Comparison of ENCODE assay signal across 8 cellular contexts in the genomic region with DNA sequence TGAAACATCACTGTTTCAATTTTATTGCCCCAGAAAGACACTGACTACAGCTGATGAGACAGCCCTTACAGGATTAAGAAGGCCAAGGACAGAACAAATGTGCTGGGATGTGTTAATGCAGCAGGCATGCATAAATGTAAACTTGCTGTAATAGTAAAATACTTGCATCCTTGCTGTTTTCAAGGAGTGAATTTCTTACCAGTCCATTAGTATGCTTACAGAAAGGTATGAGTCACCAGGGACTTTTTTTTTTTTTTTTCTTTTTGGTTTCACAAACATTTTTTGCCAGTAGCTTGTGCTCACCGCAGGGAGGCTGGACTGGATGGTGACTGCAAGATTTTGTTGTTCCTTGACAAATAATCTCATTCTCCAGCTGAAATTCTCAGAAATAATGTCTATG. TPM values are rescaled to one million over a fixed set of nuclear protein-coding genes. Genes with fewer than 3 reads are reported as not detected.
DNase-seq lines count a peak whose midpoint lies in the region; ATAC-seq and TF ChIP-seq lines count a peak whose summit lies in the region.

No MANE protein-coding gene starts in this region.

- H3K27ac ChIP-seq in body of pancreas (no peak overlapping the region), uterus (no peak overlapping the region)

- TF ChIP-seq CTCF in GM20000 (IDR thresholded peaks at IDR 0.05; ENCODE audit: extremely low read depth, missing control alignments) (no peak), epithelial cell of esophagus (IDR thresholded peaks at IDR 0.05; ENCODE audit: insufficient read depth, low read depth, low read length, missing control alignments) (peak; percentile 27), CD14-positive monocyte (IDR thresholded peaks at IDR 0.05) (no peak), body of pancreas (IDR thresholded peaks at IDR 0.05) (no peak), uterus (IDR thresholded peaks at IDR 0.05) (no peak)

- no peak overlapping the region for H3K27ac Mint-ChIP-seq in CD14-positive monocyte

- H3K27me3 ChIP-seq in body of pancreas (no peaks in the 10 kb centered on the region), uterus (no peaks in the 10 kb centered on the region)

- H3K27me3 Mint-ChIP-seq in CD14-positive monocyte (ENCODE audit: low read depth in 3 of 3), result peaks cover 5 to 8% (median 8%) of the 10 kb centered on the region in 3 donors

- no peaks in the 10 kb centered on the region for H3K36me3 Mint-ChIP-seq in CD14-positive monocyte

- no peak overlapping the region for H3K4me3 ChIP-seq in epithelial cell of esophagus (ENCODE audit: low read length)
- no peak overlapping the region for H3K4me3 ChIP-seq in body of pancreas
- no peak overlapping the region for H3K4me3 ChIP-seq in uterus

- H3K36me3 ChIP-seq in body of pancreas (replicated peaks in 1 of 2; ENCODE audit: insufficient read depth in 1 of 2, low read depth in 2 of 2) (no peaks in the 10 kb centered on the region), uterus (no peaks in the 10 kb centered on the region)

- TF ChIP-seq POLR2A in body of pancreas (IDR thresholded peaks at IDR 0.05), result no peak
- TF ChIP-seq POLR2A in uterus (IDR thresholded peaks at IDR 0.05), result no peak

- H3K4me1 ChIP-seq in body of pancreas, result peaks cover 4% of the 10 kb centered on the region
- no peaks in the 10 kb centered on the region for H3K4me1 ChIP-seq in uterus

- DNase-seq in Caki2 (ENCODE audit: low read depth) (peak; percentile 69), GM20000 (ENCODE audit: low spot score) (peak; percentile 18), epithelial cell of esophagus (ENCODE audit: low read depth) (peak; percentile 90), CD14-positive monocyte (ENCODE audit: low spot score) (no peak), body of pancreas (no peak), NCI-H2107 (lab: John Stamatoyannopoulos, UW) (no peak), uterus (no peak)

- H3K4me3 Mint-ChIP-seq in CD14-positive monocyte, result no peak overlapping the region

- ATAC-seq in HG03565 (IDR thresholded peaks at IDR 0.05; ENCODE audit: unreplicated experiment) (peak; percentile 94), body of pancreas (no peak)

- 67 to 89% methylated on average over 1 of the region's 1 CpG for WGBS in body of pancreas, 2 donors

- H3K9me3 Mint-ChIP-seq in CD14-positive monocyte, result peaks cover 0 to 5% (median 2%) of the 10 kb centered on the region in 7 donors

- in situ Hi-C loops in Caki2 (cut with HindIII; ENCODE audit: low pct_unique_long_range_greater_than_20kb, low sequenced_read_pairs), result no loop called here

- intact Hi-C loops in CD14-positive monocyte (cut with micrococcal nuclease), result no loop called here
- intact Hi-C loops in body of pancreas (cut with DNase I), result no loop called here
- intact Hi-C loops in uterus (cut with DNase I; ENCODE audit: low total_unique reads), result no loop called here

- H3K4me1 Mint-ChIP-seq in CD14-positive monocyte, result no peaks in the 10 kb centered on the region

- no peaks in the 10 kb centered on the region for H3K9me3 ChIP-seq in body of pancreas
- H3K9me3 ChIP-seq in uterus, result no peaks in the 10 kb centered on the region

RNA-seq across cellular contexts. Expression of gene GPR180, which starts 55.1 kb away (rescaled TPM):
- 6.9 and 7.4 TPM in 2 replicates for total RNA-seq in Caki2 (2014; rRNA removed; shearing (Covaris generic); ENCODE audit: low replicate concordance)
- 1 to 10 TPM; 1.0 to 1.1 TPM for polyA plus RNA-seq in CD14-positive monocyte
- 1 to 10 TPM; 4.6 to 6.0 TPM for total RNA-seq in body of pancreas
- total RNA-seq in uterus, result 10 to 100 TPM in 1 of 4 donors, 1 to 10 TPM in 3; 3.6 to 24.9 (median 7.7) TPM

RNA-seq across cellular contexts. Expression of gene SOX21, which starts 55.6 kb away (rescaled TPM):
- total RNA-seq in Caki2 (2014; rRNA removed; shearing (Covaris generic); ENCODE audit: low replicate concordance), result not detected in 2 replicates
- not detected for polyA plus RNA-seq in CD14-positive monocyte
- total RNA-seq in body of pancreas, result under 1 TPM in 1 of 2 donors, not detected in 1; 0.26 TPM
- under 1 TPM in 1 of 4 donors, not detected in 3; 0.07 TPM for total RNA-seq in uterus

Comparison
In these comparisons a context has a peak if more than half of its experiments do, and no peak if none do; other contexts are left out.
1. DNase-seq: peak in Caki2 (single experiment), GM20000 (single experiment) and epithelial cell of esophagus (single experiment); none in CD14-positive monocyte (single experiment), body of pancreas (0 of 4), NCI-H2107 (single experiment) and uterus (0 of 2).